12 cellular contexts compared by ENCODE assay signal in the genomic region with DNA sequence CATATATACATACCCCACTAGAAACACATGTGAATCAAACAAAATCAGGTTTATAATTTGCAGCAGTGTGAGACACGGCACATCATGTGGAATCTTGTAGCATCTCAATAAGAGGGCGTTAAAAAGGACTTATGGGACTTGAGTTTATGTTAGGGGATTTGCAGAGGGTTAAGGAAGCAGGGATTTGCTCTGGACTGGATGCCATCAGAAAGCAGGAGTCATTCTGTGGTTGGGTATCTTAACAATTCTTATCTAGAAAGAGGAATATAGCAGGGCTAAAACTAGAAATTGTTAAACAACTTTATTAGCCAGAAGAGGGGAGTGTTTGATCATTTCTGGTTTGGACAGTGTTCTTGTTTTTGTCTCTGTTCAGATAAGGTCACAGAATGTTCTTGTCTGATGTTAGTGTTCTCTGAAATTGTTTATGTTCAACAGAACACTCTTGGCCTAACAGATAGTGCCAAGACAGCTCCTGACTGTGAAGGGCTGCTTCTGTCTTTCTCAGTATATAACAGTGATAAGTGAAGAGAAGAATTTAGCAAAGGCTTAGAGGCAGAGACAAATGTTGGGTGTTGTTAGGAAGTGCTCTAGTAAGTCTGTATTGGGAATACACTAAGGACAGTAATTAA. TPM values are rescaled to one million over a fixed set of nuclear protein-coding genes. Genes with fewer than 3 reads are reported as not detected.
DNase-seq lines count a peak whose midpoint lies in the region; ATAC-seq and TF ChIP-seq lines count a peak whose summit lies in the region.
"Had no signal": no experiment of that assay in that cellular context is flagged by ENCODE, and none has a peak within 500 bp of the region (broad histone marks: within the 10 kb centered on the region; RNA-seq: fewer than 3 reads in every experiment).

No MANE protein-coding gene starts in this region.

- ATAC-seq in lower lobe of right lung = peak; percentile 54 to 59
- no peak for ATAC-seq in HG02870 (IDR thresholded peaks at IDR 0.05; ENCODE audit: unreplicated experiment)
- ATAC-seq in GM21360 (IDR thresholded peaks at IDR 0.05; ENCODE audit: unreplicated experiment) = no peak

- no peak overlapping the region for H3K4me2 ChIP-seq in Karpas-422 (ENCODE audit: low read depth, low read length, poor library complexity, severe bottlenecking)

- H3K27ac ChIP-seq in Karpas-422 (ENCODE audit: low read length) (no peak overlapping the region), lower lobe of right lung (peak overlapping the region; percentile 48), stomach (peak overlapping the region in 1 of 5 donors; percentile 18)
- H3K27ac ChIP-seq: heart right ventricle, right lobe of liver, thoracic aorta had no signal

- H3K4me1 ChIP-seq in Karpas-422 (ENCODE audit: low read length) (peaks cover 19% of the 10 kb centered on the region), lower lobe of right lung (no peaks in the 10 kb centered on the region), stomach (no peaks in the 10 kb centered on the region)
- H3K4me1 ChIP-seq: heart right ventricle, right lobe of liver had no signal

- no peaks in the 10 kb centered on the region for H3K27me3 Mint-ChIP-seq in brain
- H3K27me3 Mint-ChIP-seq in activated CD4-positive, alpha-beta memory T cell treated with anti-CD3 and anti-CD28 coated beads for 36 hours = peaks cover 1% of the 10 kb centered on the region

- H3K36me3 ChIP-seq in Karpas-422 (ENCODE audit: insufficient read depth, low read length) = no peaks in the 10 kb centered on the region
- no peaks in the 10 kb centered on the region for H3K36me3 ChIP-seq in lower lobe of right lung
- no peaks in the 10 kb centered on the region for H3K36me3 ChIP-seq in stomach
- H3K36me3 ChIP-seq: heart right ventricle, right lobe of liver, thoracic aorta had no signal

- no peaks in the 10 kb centered on the region for H3K27me3 ChIP-seq in Karpas-422 (ENCODE audit: low read length)
- no peaks in the 10 kb centered on the region for H3K27me3 ChIP-seq in lower lobe of right lung (ENCODE audit: low read depth)
- no peaks in the 10 kb centered on the region for H3K27me3 ChIP-seq in stomach
- H3K27me3 ChIP-seq: heart right ventricle, right lobe of liver had no signal

- H3K9me3 Mint-ChIP-seq in brain = peaks cover 0 to 13% (median 6%) of the 10 kb centered on the region in 5 experiments
- H3K9me3 Mint-ChIP-seq in activated CD4-positive, alpha-beta memory T cell treated with anti-CD3 and anti-CD28 coated beads for 36 hours = no peaks in the 10 kb centered on the region

- H3K9ac ChIP-seq in Karpas-422 (ENCODE audit: low read length) = no peak overlapping the region

- H2AFZ ChIP-seq in Karpas-422 (ENCODE audit: low read length) = no peak overlapping the region

- CTCF ChIA-PET in activated CD4-positive, alpha-beta memory T cell treated with anti-CD3 and anti-CD28 coated beads for 36 hours (lab: Charles Lee) = no interaction called here

- H3K4me1 Mint-ChIP-seq in brain = no peaks in the 10 kb centered on the region
- no peaks in the 10 kb centered on the region for H3K4me1 Mint-ChIP-seq in activated CD4-positive, alpha-beta memory T cell treated with anti-CD3 and anti-CD28 coated beads for 36 hours (ENCODE audit: low read depth)

- TF ChIP-seq POLR2A in stomach (IDR thresholded peaks at IDR 0.05) = no peak

- H3K36me3 Mint-ChIP-seq in brain = peaks cover 15% of the 10 kb centered on the region
- no peaks in the 10 kb centered on the region for H3K36me3 Mint-ChIP-seq in activated CD4-positive, alpha-beta memory T cell treated with anti-CD3 and anti-CD28 coated beads for 36 hours

- no peaks in the 10 kb centered on the region for H3K9me2 ChIP-seq in Karpas-422 (replicated peaks; ENCODE audit: insufficient read depth, low read length)

- H3K4me3 Mint-ChIP-seq in brain = no peak overlapping the region
- H3K4me3 Mint-ChIP-seq in activated CD4-positive, alpha-beta memory T cell treated with anti-CD3 and anti-CD28 coated beads for 36 hours = no peak overlapping the region

- peaks cover 54% of the 10 kb centered on the region for H3K79me2 ChIP-seq in Karpas-422 (ENCODE audit: low read length)

- no peaks in the 10 kb centered on the region for H4K20me1 ChIP-seq in Karpas-422 (ENCODE audit: insufficient read depth, low read depth, low read length)

- H3K4me3 ChIP-seq in Karpas-422 (ENCODE audit: low read length) = no peak overlapping the region
- H3K4me3 ChIP-seq in lower lobe of right lung = no peak overlapping the region
- H3K4me3 ChIP-seq in stomach = no peak overlapping the region
- H3K4me3 ChIP-seq: heart right ventricle, right lobe of liver, thoracic aorta had no signal

- intact Hi-C loops in lower lobe of right lung (cut with DNase I) (no loop called here), stomach (cut with DNase I; ENCODE audit: low total_unique reads) (no loop called here)
- intact Hi-C loops in activated CD4-positive, alpha-beta memory T cell treated with anti-CD3 and anti-CD28 coated beads for 36 hours (cut with micrococcal nuclease) = no loop called here

- 73 to 81% (median 76%) methylated on average over 2 of the region's 2 CpGs for WGBS in stomach, 5 donors

- H3K9me3 ChIP-seq in Karpas-422 (ENCODE audit: low read length) = no peaks in the 10 kb centered on the region
- H3K9me3 ChIP-seq in lower lobe of right lung = no peaks in the 10 kb centered on the region
- H3K9me3 ChIP-seq in stomach = no peaks in the 10 kb centered on the region
- H3K9me3 ChIP-seq: heart right ventricle, right lobe of liver, thoracic aorta had no signal

- TF ChIP-seq CTCF in brain (conservative IDR thresholded peaks at IDR 0.05) = peak; percentile 17 to 30
- TF ChIP-seq CTCF in lower lobe of right lung (IDR thresholded peaks at IDR 0.05) = peak; percentile 19
- TF ChIP-seq CTCF in stomach (IDR thresholded peaks at IDR 0.05) = no peak

- DNase-seq in AG08395 (ENCODE audit: low spot score) (peak; percentile 22), Karpas-422 (peak; percentile 60), lower lobe of right lung (no peak), stomach (no peak)
- DNase-seq in activated CD4-positive, alpha-beta memory T cell treated with anti-CD3 and anti-CD28 coated beads for 36 hours = no peak
- DNase-seq: activated CD8-positive, alpha-beta memory T cell treated with anti-CD3 and anti-CD28 coated beads, Interleukin-2, amount 50 U/mL, for 48 hours; heart right ventricle; right lobe of liver had no signal

- H3K27ac Mint-ChIP-seq in brain = no peak overlapping the region
- no peak overlapping the region for H3K27ac Mint-ChIP-seq in activated CD4-positive, alpha-beta memory T cell treated with anti-CD3 and anti-CD28 coated beads for 36 hours

- no peak for TF ChIP-seq EP300 in stomach (IDR thresholded peaks at IDR 0.05)

- POLR2A ChIA-PET in activated CD4-positive, alpha-beta memory T cell treated with anti-CD3 and anti-CD28 coated beads for 36 hours (lab: Charles Lee) = no interaction called here

RNA-seq across cellular contexts. Expression of gene LIN28B, which starts 39.2 kb away (rescaled TPM):
- total RNA-seq in Karpas-422 (2014; rRNA removed; shearing (Covaris generic); ENCODE audit: low replicate concordance) = 9.5 and 21.4 TPM in 2 replicates
- polyA plus RNA-seq in brain (ENCODE audit: insufficient read depth, low read depth, low replicate concordance) (not detected), stomach (not detected)
- total RNA-seq in lower lobe of right lung (not detected), stomach (not detected)
- not detected for total RNA-seq in activated CD4-positive, alpha-beta memory T cell treated with anti-CD3 and anti-CD28 coated beads for 36 hours
- total RNA-seq: heart right ventricle, right lobe of liver, thoracic aorta had no signal
- polyA plus RNA-seq: heart right ventricle had no signal

Comparison
In these comparisons a context has a peak if more than half of its experiments do, and no peak if none do; other contexts are left out.
1. DNase-seq: peak in AG08395 (single experiment) and Karpas-422 (single experiment); none in lower lobe of right lung (single experiment), stomach (single experiment) and activated CD4-positive, alpha-beta memory T cell treated with anti-CD3 and anti-CD28 coated beads for 36 hours (single experiment).
2. CTCF ChIP-seq: peak in brain (2 of 2) and lower lobe of right lung (single experiment); none in stomach (0 of 7).
3. ATAC-seq: peak in lower lobe of right lung (2 of 2); none in HG02870 (single experiment) and GM21360 (single experiment).
4. RNA of gene LIN28B, which starts 39.2 kb away (total RNA-seq): 9.5 to 21.4 TPM in Karpas-422; not detected in lower lobe of right lung (single experiment), not detected in stomach and not detected in activated CD4-positive, alpha-beta memory T cell treated with anti-CD3 and anti-CD28 coated beads for 36 hours; every median in the first group is over 10 times any median in the second.